Comparison of ENCODE assay signal across 24 cellular contexts in the genomic region with DNA sequence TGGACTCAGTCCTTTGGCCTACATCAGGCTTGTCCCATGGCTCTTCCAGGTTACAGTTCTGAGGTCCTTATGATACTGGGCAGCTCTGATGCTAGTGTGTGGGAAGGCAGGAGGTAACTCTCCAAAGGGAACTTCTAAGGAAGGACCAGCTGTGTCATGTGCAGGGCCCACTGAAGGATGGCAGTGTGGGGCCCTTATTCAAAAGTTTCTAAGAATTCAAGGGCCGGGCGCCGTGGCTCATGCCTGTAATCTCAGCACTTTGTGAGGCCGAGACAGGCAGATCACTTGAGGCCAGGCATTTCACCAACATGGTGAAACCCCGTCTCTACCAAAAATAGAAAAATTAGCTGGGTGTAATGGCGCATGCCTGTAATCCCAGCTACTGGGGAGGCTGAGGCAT.
"Had no signal": no experiment of that assay in that cellular context is flagged by ENCODE, and none has a peak within 500 bp of the region (broad histone marks: within the 10 kb centered on the region; RNA-seq: fewer than 3 reads in every experiment).

No MANE protein-coding gene starts in this region.

- H3K4me1 ChIP-seq: left ventricle myocardium inferior, right atrium auricular region, right lobe of liver, transverse colon, uterus had no signal

- H3K27ac ChIP-seq: heart right ventricle, hepatocyte, left ventricle myocardium inferior, neutrophil, ovary, right atrium auricular region, right lobe of liver, skin epidermis, thyroid gland, transverse colon, uterus had no signal

- ATAC-seq: heart right ventricle; mucosa of descending colon; naive thymus-derived CD4-positive, alpha-beta T cell; natural killer cell treated with Interleukin-12 subunit alpha and Interleukin-12 subunit beta and Interleukin-15 and Interleukin-18, amount 100 ng/mL, for 72 hours; right lobe of liver; stimulated activated memory B cell treated with anti-CD40 and anti-IgM and Interleukin-4, amounts not matched to agents 10 μg/mL and 1 μg/mL and 100 μg/mL, for 72 hours; stimulated activated naive CD8-positive, alpha-beta T cell treated with anti-CD3 and anti-CD28 coated beads, Interleukin-15, amount 100 ng/mL, for 72 hours had no signal

- H3K79me2 ChIP-seq: hepatocyte had no signal

- H3K9me3 Mint-ChIP-seq: naive thymus-derived CD4-positive, alpha-beta T cell; natural killer cell treated with Interleukin-12 subunit alpha and Interleukin-12 subunit beta and Interleukin-15 and Interleukin-18, amount 100 ng/mL, for 72 hours; stimulated activated memory B cell treated with anti-CD40 and anti-IgM and Interleukin-4, amounts not matched to agents 10 μg/mL and 1 μg/mL and 100 μg/mL, for 72 hours; stimulated activated naive CD8-positive, alpha-beta T cell treated with anti-CD3 and anti-CD28 coated beads, Interleukin-15, amount 100 ng/mL, for 72 hours had no signal

- H3K27me3 Mint-ChIP-seq: progenitor cell of endocrine pancreas had no signal

- H2AFZ ChIP-seq: hepatocyte had no signal

- DNase-seq: heart right ventricle; left ventricle myocardium inferior; midbrain; mucosa of descending colon; naive thymus-derived CD4-positive, alpha-beta T cell; ovary; right lobe of liver; stimulated activated CD4-positive, alpha-beta T cell treated with anti-CD3 and anti-CD28 coated beads, Interleukin-1b, Interleukin-23, amount 100 ng/mL, for 48 hours; stimulated activated CD4-positive, alpha-beta T cell treated with anti-CD3 and anti-CD28 coated beads, Interleukin-2, amount 100 ng/mL, for 48 hours; stimulated activated CD4-positive, alpha-beta T cell treated with anti-CD3 and anti-CD28 coated beads, Interleukin-4, amount 100 ng/mL, for 4 hours; stimulated activated CD8-positive, alpha-beta memory T cell treated with anti-CD3 and anti-CD28 coated beads, Interleukin-4, amount 100 ng/mL, for 48 hours; stimulated activated naive CD4-positive, alpha-beta T cell treated with Interleukin-2 at 50 U/mL for 16 hours; stimulated activated naive CD8-positive, alpha-beta T cell treated with anti-CD3 and anti-CD28 coated beads, Interleukin-15, amount 100 ng/mL, for 72 hours; thyroid gland; transverse colon; uterus had no signal

- H3K27me3 ChIP-seq: hepatocyte, neutrophil, ovary, right atrium auricular region, right lobe of liver, thyroid gland, transverse colon, uterus had no signal

- H3K36me3 Mint-ChIP-seq: naive thymus-derived CD4-positive, alpha-beta T cell; natural killer cell treated with Interleukin-12 subunit alpha and Interleukin-12 subunit beta and Interleukin-15 and Interleukin-18, amount 100 ng/mL, for 72 hours; stimulated activated memory B cell treated with anti-CD40 and anti-IgM and Interleukin-4, amounts not matched to agents 10 μg/mL and 1 μg/mL and 100 μg/mL, for 72 hours had no signal

- H3K9me3 ChIP-seq: heart right ventricle, left ventricle myocardium inferior, mucosa of descending colon, neutrophil, ovary, right atrium auricular region, right lobe of liver, thyroid gland, transverse colon, uterus had no signal

- H3K27ac Mint-ChIP-seq: naive thymus-derived CD4-positive, alpha-beta T cell; natural killer cell treated with Interleukin-12 subunit alpha and Interleukin-12 subunit beta and Interleukin-15 and Interleukin-18, amount 100 ng/mL, for 72 hours; progenitor cell of endocrine pancreas; stimulated activated memory B cell treated with anti-CD40 and anti-IgM and Interleukin-4, amounts not matched to agents 10 μg/mL and 1 μg/mL and 100 μg/mL, for 72 hours had no signal

- H3K4me2 ChIP-seq: hepatocyte had no signal

- H3K36me3 ChIP-seq: heart right ventricle, left ventricle myocardium inferior, neutrophil, ovary, right atrium auricular region, right lobe of liver, thyroid gland, transverse colon, uterus had no signal

- H3K4me3 ChIP-seq: heart right ventricle, hepatocyte, left ventricle myocardium inferior, lung, mucosa of descending colon, ovary, right atrium auricular region, right lobe of liver, skin epidermis, thyroid gland, transverse colon, uterus had no signal

- H3K4me3 Mint-ChIP-seq: natural killer cell treated with Interleukin-12 subunit alpha and Interleukin-12 subunit beta and Interleukin-15 and Interleukin-18, amount 100 ng/mL, for 72 hours; stimulated activated memory B cell treated with anti-CD40 and anti-IgM and Interleukin-4, amounts not matched to agents 10 μg/mL and 1 μg/mL and 100 μg/mL, for 72 hours; stimulated activated naive CD8-positive, alpha-beta T cell treated with anti-CD3 and anti-CD28 coated beads, Interleukin-15, amount 100 ng/mL, for 72 hours had no signal
